Comparison of ENCODE assay signal across 28 cellular contexts in genomic region chr3:37852771-37853170, GRCh38.
"Had no signal": no experiment of that assay in that cellular context is flagged by ENCODE, and none has a peak within 500 bp of the region (broad histone marks: within the 10 kb centered on the region; RNA-seq: fewer than 3 reads in every experiment).

No MANE protein-coding gene starts in this region.

- H3K27ac ChIP-seq: ascending aorta, esophagus muscularis mucosa, heart right ventricle, left lung, lower lobe of right lung, ovary, sigmoid colon, tibial artery, upper lobe of right lung had no signal

- H3K27me3 ChIP-seq: ascending aorta, esophagus muscularis mucosa, heart right ventricle, left lung, ovary, sigmoid colon, stomach, tibial artery, upper lobe of right lung had no signal

- H3K4me1 ChIP-seq: left lung, lower lobe of right lung, prostate gland, upper lobe of right lung had no signal

- H3K4me3 ChIP-seq: ascending aorta, esophagus muscularis mucosa, heart right ventricle, left lung, lower lobe of right lung, ovary, prostate gland, sigmoid colon, stomach, tibial artery, upper lobe of right lung had no signal

- DNase-seq: activated CD4-positive, alpha-beta T cell treated with anti-CD3 and anti-CD28 coated beads for 1 hour; activated CD4-positive, alpha-beta T cell treated with anti-CD3 and anti-CD28 coated beads, Interleukin-2, amount 50 U/mL, for 1 hour; activated CD8-positive, alpha-beta memory T cell treated with anti-CD3 and anti-CD28 coated beads, Interleukin-2, amount 10 ng/mL, durations not matched to agents 7 days and 5 days; activated CD8-positive, alpha-beta T cell treated with anti-CD3 and anti-CD28 coated beads for 36 hours; activated naive CD4-positive, alpha-beta T cell treated with anti-CD3 and anti-CD28 coated beads for 36 hours; activated naive CD8-positive, alpha-beta T cell treated with anti-CD3 and anti-CD28 coated beads for 36 hours; activated T-cell treated with anti-CD3 and anti-CD28 coated beads for 4 hours; activated T-cell treated with anti-CD3 and anti-CD28 coated beads, Interleukin-2, amount 50 U/mL, for 72 hours; caudate nucleus; foreskin melanocyte; heart right ventricle; lower lobe of right lung; naive B cell; nephron progenitor cell; ovary; sigmoid colon; small intestine; stimulated activated CD4-positive, alpha-beta T cell treated with anti-CD3 and anti-CD28 coated beads, Interleukin-1b, Interleukin-23, amount 100 ng/mL, for 48 hours; stimulated activated naive B cell treated with anti-CD40 and anti-IgM and Interleukin-4, amounts not matched to agents 10 μg/mL and 1 μg/mL and 100 μg/mL, for 72 hours; stomach; T-helper 17 cell; T1000; tibial artery; upper lobe of right lung had no signal

- H3K36me3 ChIP-seq: ovary, prostate gland, upper lobe of right lung had no signal

- ATAC-seq: activated CD8-positive, alpha-beta memory T cell treated with anti-CD3 and anti-CD28 coated beads, Interleukin-2, amount 10 ng/mL, durations not matched to agents 7 days and 5 days; activated CD8-positive, alpha-beta T cell treated with anti-CD3 and anti-CD28 coated beads for 36 hours; activated T-cell treated with anti-CD3 and anti-CD28 coated beads, Interleukin-2, amount 50 U/mL, for 72 hours; heart right ventricle; left lung; lower lobe of right lung; stimulated activated naive B cell treated with anti-CD40 and anti-IgM and Interleukin-4, amounts not matched to agents 10 μg/mL and 1 μg/mL and 100 μg/mL, for 72 hours; T-helper 17 cell; upper lobe of right lung had no signal

- H3K9me3 ChIP-seq: ascending aorta, esophagus muscularis mucosa, heart right ventricle, left lung, lower lobe of right lung, ovary, prostate gland, sigmoid colon, stomach, tibial artery, upper lobe of right lung had no signal
